Comparison of ENCODE assay signal across 30 cellular contexts in genomic region chr2:236870401-236870800, GRCh38.
A peak's percentile ranks its signal among the peaks of the same experiment; 100 is the strongest.
DNase-seq lines count a peak whose midpoint lies in the region; ATAC-seq, FAIRE-seq and TF ChIP-seq lines count a peak whose summit lies in the region.
"Had no signal": no experiment of that assay in that cellular context is flagged by ENCODE, and none has a peak within 500 bp of the region (broad histone marks: within the 10 kb centered on the region; RNA-seq: fewer than 3 reads in every experiment).

No MANE protein-coding gene starts in this region.

- H3K9ac ChIP-seq in H1 (replicated peaks in 1 of 4; ENCODE audit: extremely low read depth in 1 of 4, low read depth in 3 of 4, low read length in 3 of 4) (no peak overlapping the region), keratinocyte (ENCODE audit: control insufficient read depth, extremely low read depth, insufficient read depth, low read length) (no peak overlapping the region)
- H3K9ac ChIP-seq: parathyroid adenoma, SK-N-SH had no signal

- H2BK5ac ChIP-seq in H1 (ENCODE audit: low read depth, low read length) = no peak overlapping the region

- H2AFZ ChIP-seq in H1 (ENCODE audit: low read length) (no peak overlapping the region), keratinocyte (ENCODE audit: control insufficient read depth, low read length) (no peak overlapping the region)
- H2AFZ ChIP-seq: parathyroid adenoma had no signal

- H3K79me2 ChIP-seq in H1 (ENCODE audit: control insufficient read depth in 1 of 2, insufficient read depth in 2 of 2, low read length in 2 of 2) (no peaks in the 10 kb centered on the region), keratinocyte (ENCODE audit: control insufficient read depth, insufficient read depth, low read length) (no peaks in the 10 kb centered on the region)
- H3K79me2 ChIP-seq: parathyroid adenoma had no signal

- no peak overlapping the region for H2BK20ac ChIP-seq in H1 (ENCODE audit: low read length)

- no peak for TF ChIP-seq EP300 in H1 (IDR thresholded peaks at IDR 0.05; ENCODE audit: borderline replicate concordance in 1 of 2, low read depth in 2 of 2, low read length in 2 of 2)

- no peak overlapping the region for H2BK120ac ChIP-seq in H1 (replicated peaks; ENCODE audit: low read depth, low read length)

- no peaks in the 10 kb centered on the region for H3K27me3 ChIP-seq in H1 (replicated peaks in 1 of 4; ENCODE audit: control insufficient read depth in 3 of 4, extremely low read depth in 1 of 4, insufficient read depth in 3 of 4, low read length in 3 of 4)
- no peaks in the 10 kb centered on the region for H3K27me3 ChIP-seq in keratinocyte (ENCODE audit: control insufficient read depth, extremely low read depth, insufficient read depth, low read length)
- no peaks in the 10 kb centered on the region for H3K27me3 ChIP-seq in tibial artery
- H3K27me3 ChIP-seq: right lobe of liver had no signal

- no peaks in the 10 kb centered on the region for H3K27me3 Mint-ChIP-seq in stimulated activated naive CD8-positive, alpha-beta T cell treated with anti-CD3 and anti-CD28 coated beads, Interleukin-15, amount 100 ng/mL, for 72 hours
- H3K27me3 Mint-ChIP-seq: activated naive CD4-positive, alpha-beta T cell treated with anti-CD3 and anti-CD28 coated beads, Interleukin-2, amount 50 U/mL, for 24 hours had no signal

- H3K79me1 ChIP-seq in H1 (ENCODE audit: low read depth, low read length) = no peaks in the 10 kb centered on the region

- H4K91ac ChIP-seq in H1 (replicated peaks; ENCODE audit: insufficient read length, low read length) = no peak overlapping the region

- WGBS in H1 (ENCODE audit: extremely low coverage in 1 of 2, insufficient coverage in 1 of 2, insufficient read length in 1 of 2, insufficient replicate concordance in 2 of 2, low coverage in 1 of 2, low lambda C conversion rate in 2 of 2, missing lambda C conversion rate in 1 of 2), 2 experiments = 65% methylated on average over 3 of the region's 3 CpGs; no CpG with 5 or more reads in 1 of the 2 experiments

- no peak overlapping the region for H4K5ac ChIP-seq in H1 (ENCODE audit: insufficient read length, low read depth, low read length)

- H3K4me1 ChIP-seq in H1 (replicated peaks in 1 of 4; ENCODE audit: control insufficient read depth in 3 of 4, insufficient read depth in 4 of 4, low read length in 3 of 4) (no peaks in the 10 kb centered on the region; a peak in 1 of 7 replicates), keratinocyte (ENCODE audit: control insufficient read depth, extremely low read depth, insufficient read depth, low read length) (peaks cover 49% of the 10 kb centered on the region), tibial artery (peaks cover 0 to 5% (median 0%) of the 10 kb centered on the region in 4 donors)
- H3K4me1 ChIP-seq: parathyroid adenoma, right lobe of liver had no signal

- H3K9me1 ChIP-seq in keratinocyte (ENCODE audit: control insufficient read depth, extremely low read depth, insufficient read depth, low read length) = no peaks in the 10 kb centered on the region

- dilution Hi-C loops in keratinocyte (cut with MboI; ENCODE audit: extremely low pct_ligation_motif_present, low sequenced_read_pairs) = no loop called here

- no peak for TF ChIP-seq RAD21 in H1 (IDR thresholded peaks at IDR 0.05 in 1 of 2, conservative IDR thresholded peaks at IDR 0.05 in 1 of 2; ENCODE audit: low read depth in 2 of 2, low read length in 2 of 2)

- H3K36me3 ChIP-seq in H1 (ENCODE audit: control insufficient read depth in 2 of 4, insufficient read depth in 4 of 4, low read length in 3 of 4) (no peaks in the 10 kb centered on the region), keratinocyte (ENCODE audit: control insufficient read depth in 2 of 2, extremely low read depth in 1 of 2, insufficient read depth in 2 of 2, low read length in 2 of 2) (no peaks in the 10 kb centered on the region), tibial artery (no peaks in the 10 kb centered on the region)
- H3K36me3 ChIP-seq: left lung, right lobe of liver had no signal

- DNase-seq in activated CD8-positive, alpha-beta memory T cell treated with anti-CD3 and anti-CD28 coated beads for 24 hours = peak; percentile 28
- DNase-seq in activated CD8-positive, alpha-beta memory T cell treated with anti-CD3 and anti-CD28 coated beads, Interleukin-2, amount 50 U/mL, for 4 hours = no peak
- DNase-seq in H1 (ENCODE audit: low read depth in 1 of 2, low spot score in 2 of 2) = peak in 1 of 2 experiments; percentile 0
- DNase-seq in keratinocyte (ENCODE audit: low read depth, low spot score) = no peak
- no peak for DNase-seq in stimulated activated naive CD8-positive, alpha-beta T cell treated with anti-CD3 and anti-CD28 coated beads, Interleukin-15, amount 100 ng/mL, for 72 hours
- no peak for DNase-seq in GM13977 (ENCODE audit: low spot score)
- no peak for DNase-seq in NCI-H1417 (lab: John Stamatoyannopoulos, UW)
- DNase-seq in tibial artery = no peak
- DNase-seq: activated CD4-positive, alpha-beta T cell treated with anti-CD3 and anti-CD28 coated beads for 36 hours; AML-193; aorta; caudate nucleus; DMS79; foreskin melanocyte; GF-D8; GOT3; left lung; NCI-H1092 treated with DMSO at 0.1 percent for 48 hours; NCI-H1930; NCI-H526 treated with DMSO at 0.1 percent for 48 hours; nephron progenitor cell; SK-N-SH; stimulated activated naive CD8-positive, alpha-beta T cell treated with anti-CD3 and anti-CD28 coated beads, Interleukin-15, Interleukin-2, amounts not matched to agents 100 U/mL and 50 U/mL, for 24 hours had no signal

- H2AK5ac ChIP-seq in H1 (ENCODE audit: low read depth, low read length) = no peak overlapping the region

- no peak overlapping the region for H3K4ac ChIP-seq in H1 (replicated peaks; ENCODE audit: insufficient read length, low read depth, low read length)

- no peak overlapping the region for H3K4me2 ChIP-seq in H1 (ENCODE audit: insufficient read depth in 1 of 2, low read depth in 2 of 2, low read length in 2 of 2)
- no peak overlapping the region for H3K4me2 ChIP-seq in keratinocyte (ENCODE audit: control insufficient read depth, extremely low read depth, insufficient read depth, low read depth, low read length)
- H3K4me2 ChIP-seq: SK-N-SH had no signal

- H3K56ac ChIP-seq in H1 (replicated peaks; ENCODE audit: insufficient read length, low read depth, low read length) = no peak overlapping the region

- no peak overlapping the region for H2BK15ac ChIP-seq in H1 (ENCODE audit: low read length)

- CTCF ChIA-PET in H1 (lab: Charles Lee; ENCODE audit: partially characterized antibody) = interaction anchor here (1.1 to 1.5 kb wide), 2 partner anchors 12 to 65 kb away, joined by 3 read pairs; no protein-coding TSS in a partner anchor

- H3K4me3 Mint-ChIP-seq in stimulated activated naive CD8-positive, alpha-beta T cell treated with anti-CD3 and anti-CD28 coated beads, Interleukin-15, amount 100 ng/mL, for 72 hours = no peak overlapping the region
- H3K4me3 Mint-ChIP-seq: activated CD4-positive, alpha-beta T cell treated with anti-CD3 and anti-CD28 coated beads for 36 hours; activated naive CD4-positive, alpha-beta T cell treated with anti-CD3 and anti-CD28 coated beads, Interleukin-2, amount 50 U/mL, for 24 hours; dendritic cell treated with granulocyte-macrophage colony-stimulating factor and Interleukin-4, amounts not matched to agents 40 ng/mL and 50 ng/mL, for 4 days; IgD-negative memory B cell; nephron progenitor cell had no signal

- H3K23ac ChIP-seq in H1 (ENCODE audit: insufficient read length) = no peak overlapping the region

- POLR2A ChIA-PET in H1 (lab: Charles Lee; ENCODE audit: partially characterized antibody) = no interaction called here

- 0 out of 4 replicates have a peak, but pooled peaks cover under 1% of the 10 kb centered on the region in 2 experiments for H3K9me3 ChIP-seq in H1 (ENCODE audit: insufficient read depth in 2 of 2, low read depth in 1 of 2, low read length in 1 of 2)
- H3K9me3 ChIP-seq in keratinocyte (ENCODE audit: control insufficient read depth, low read depth, low read length) = no peaks in the 10 kb centered on the region
- H3K9me3 ChIP-seq in tibial artery = peaks cover 0 to 6% (median 0%) of the 10 kb centered on the region in 3 donors
- H3K9me3 ChIP-seq: right lobe of liver, SK-N-SH had no signal

- in situ Hi-C loops in GM13977 (cut with MboI; ENCODE audit: low pct_unique_long_range_greater_than_20kb, low sequenced_read_pairs, unreplicated experiment) = no loop called here

- no peaks in the 10 kb centered on the region for H3K23me2 ChIP-seq in H1 (ENCODE audit: low read depth, low read length)

- H3K4me3 ChIP-seq in H1 (ENCODE audit: extremely low read depth in 1 of 4, insufficient read depth in 2 of 4, low read depth in 3 of 4, low read length in 4 of 4) (no peak overlapping the region), keratinocyte (ENCODE audit: control insufficient read depth in 2 of 3, extremely low read depth in 1 of 3, insufficient read depth in 2 of 3, low read depth in 1 of 3, low read length in 3 of 3) (no peak overlapping the region), tibial artery (no peak overlapping the region)
- H3K4me3 ChIP-seq: left lung, right lobe of liver had no signal

- TF ChIP-seq CTCF in H1 (IDR thresholded peaks at IDR 0.05; ENCODE audit: control extremely low read depth in 1 of 3, insufficient read depth in 1 of 3, low read depth in 1 of 3, low read length in 3 of 3) (no peak), keratinocyte (optimal IDR thresholded peaks at IDR 0.05 in 1 of 3, IDR thresholded peaks at IDR 0.05 in 1 of 3, conservative IDR thresholded peaks at IDR 0.05 in 1 of 3; ENCODE audit: extremely low read depth in 1 of 3, insufficient read depth in 2 of 3, low read length in 3 of 3) (no peak), GM13977 (IDR thresholded peaks at IDR 0.05; ENCODE audit: extremely low read depth, insufficient read depth, missing control alignments) (no peak), tibial artery (IDR thresholded peaks at IDR 0.05) (no peak)

- no peak overlapping the region for H3K27ac Mint-ChIP-seq in stimulated activated naive CD8-positive, alpha-beta T cell treated with anti-CD3 and anti-CD28 coated beads, Interleukin-15, amount 100 ng/mL, for 72 hours
- H3K27ac Mint-ChIP-seq: activated CD4-positive, alpha-beta T cell treated with anti-CD3 and anti-CD28 coated beads for 36 hours; activated naive CD4-positive, alpha-beta T cell treated with anti-CD3 and anti-CD28 coated beads, Interleukin-2, amount 50 U/mL, for 24 hours; dendritic cell treated with granulocyte-macrophage colony-stimulating factor and Interleukin-4, amounts not matched to agents 40 ng/mL and 50 ng/mL, for 4 days; IgD-negative memory B cell; nephron progenitor cell had no signal

- no peak for TF ChIP-seq POLR2A in H1 (IDR thresholded peaks at IDR 0.05; ENCODE audit: control extremely low read depth in 1 of 2, low read depth in 2 of 2, low read length in 2 of 2)

- peaks cover under 1 to 2% of the 10 kb centered on the region in 2 donors for H3K9me3 Mint-ChIP-seq in stimulated activated naive CD8-positive, alpha-beta T cell treated with anti-CD3 and anti-CD28 coated beads, Interleukin-15, amount 100 ng/mL, for 72 hours
- H3K9me3 Mint-ChIP-seq: activated naive CD4-positive, alpha-beta T cell treated with anti-CD3 and anti-CD28 coated beads, Interleukin-2, amount 50 U/mL, for 24 hours had no signal

- H3K14ac ChIP-seq in H1 (ENCODE audit: insufficient read length) = no peak overlapping the region

- peaks cover 6% of the 10 kb centered on the region for H3K4me1 Mint-ChIP-seq in stimulated activated naive CD8-positive, alpha-beta T cell treated with anti-CD3 and anti-CD28 coated beads, Interleukin-15, amount 100 ng/mL, for 72 hours

- no peaks in the 10 kb centered on the region for H4K20me1 ChIP-seq in H1 (replicated peaks in 1 of 2; ENCODE audit: control insufficient read depth in 1 of 2, insufficient read depth in 2 of 2, low read length in 2 of 2)
- no peaks in the 10 kb centered on the region for H4K20me1 ChIP-seq in keratinocyte (ENCODE audit: control insufficient read depth, extremely low read depth, insufficient read depth, low read length)

- ATAC-seq in stimulated activated naive CD8-positive, alpha-beta T cell treated with anti-CD3 and anti-CD28 coated beads, Interleukin-15, amount 100 ng/mL, for 72 hours = no peak
- ATAC-seq: activated CD4-positive, alpha-beta T cell treated with anti-CD3 and anti-CD28 coated beads for 36 hours; left lung; right lobe of liver; stimulated activated naive CD8-positive, alpha-beta T cell treated with anti-CD3 and anti-CD28 coated beads, Interleukin-15, Interleukin-2, amounts not matched to agents 100 U/mL and 50 U/mL, for 24 hours had no signal

- H3K18ac ChIP-seq in H1 (ENCODE audit: extremely low read depth, low read length) = no peak overlapping the region

- FAIRE-seq in H1 (lab: Jason Lieb, UNC) (no peak), keratinocyte (lab: Jason Lieb, UNC) (no peak)
- FAIRE-seq: GM18507 had no signal

- H2BK12ac ChIP-seq in H1 (ENCODE audit: low read depth, low read length) = 0 out of 2 replicates have a peak overlapping the region, but pooled peaks have one; percentile 51

- H4K8ac ChIP-seq in H1 (ENCODE audit: extremely low read depth, insufficient read depth, low read length) = no peak overlapping the region

- intact Hi-C loops in tibial artery (cut with DNase I; ENCODE audit: low total_unique reads) = no loop called here

- H3K27ac ChIP-seq in H1 (ENCODE audit: low read depth, low read length) (no peak overlapping the region), keratinocyte (ENCODE audit: control insufficient read depth, insufficient read depth, low read length) (peak overlapping the region; percentile 84), tibial artery (no peak overlapping the region)
- H3K27ac ChIP-seq: 22Rv1, parathyroid adenoma had no signal
